ENCODE assay signal across 34 cellular contexts in genomic region chr6:28312939-28313338, GRCh38. TPM values are rescaled to one million over a fixed set of nuclear protein-coding genes. Genes with fewer than 3 reads are reported as not detected.
"Had no signal": no experiment of that assay in that cellular context is flagged by ENCODE, and none has a peak within 500 bp of the region (broad histone marks: within the 10 kb centered on the region; RNA-seq: fewer than 3 reads in every experiment).

No MANE protein-coding gene starts in this region.

- H3K27ac Mint-ChIP-seq: activated CD4-positive, alpha-beta T cell treated with anti-CD3 and anti-CD28 coated beads, Interleukin-2, amount 10 ng/mL, durations not matched to agents 7 days and 5 days; activated CD8-positive, alpha-beta T cell treated with anti-CD3 and anti-CD28 coated beads for 36 hours; activated naive CD8-positive, alpha-beta T cell; activated T-helper 17 cell treated with anti-CD3 and anti-CD28 coated beads, Interleukin-2, amount 50 U/mL, for 72 hours; dendritic cell treated with granulocyte-macrophage colony-stimulating factor and Interleukin-4, amounts not matched to agents 40 ng/mL and 50 ng/mL, for 4 days; T-helper 17 cell; T-helper 2 cell treated with Interferon-gamma antibody and Interleukin-4, amounts not matched to agents 5 μg/mL and 100 μg/mL, for 36 hours had no signal

- H3K36me3 ChIP-seq: brain microvascular endothelial cell, gastrocnemius medialis, WERI-Rb-1 had no signal

- H3K27ac ChIP-seq: brain microvascular endothelial cell, coronary artery, dorsolateral prefrontal cortex, esophagus muscularis mucosa, foreskin keratinocyte, gastrocnemius medialis, heart left ventricle, WERI-Rb-1 had no signal

- H3K9me3 Mint-ChIP-seq: activated CD4-positive, alpha-beta T cell treated with anti-CD3 and anti-CD28 coated beads, Interleukin-2, amount 10 ng/mL, durations not matched to agents 7 days and 5 days; activated CD8-positive, alpha-beta T cell treated with anti-CD3 and anti-CD28 coated beads for 36 hours; activated T-cell treated with anti-CD3 and anti-CD28 coated beads, Interleukin-2, amount 50 U/mL, for 4 hours; activated T-helper 17 cell treated with anti-CD3 and anti-CD28 coated beads, Interleukin-2, amount 50 U/mL, for 72 hours; central memory CD8-positive, alpha-beta T cell had no signal

- ATAC-seq: activated CD8-positive, alpha-beta T cell treated with anti-CD3 and anti-CD28 coated beads for 36 hours; activated T-cell treated with anti-CD3 and anti-CD28 coated beads, Interleukin-2, amount 50 U/mL, for 4 hours; activated T-helper 17 cell treated with anti-CD3 and anti-CD28 coated beads, Interleukin-2, amount 50 U/mL, for 72 hours; foreskin keratinocyte; gastrocnemius medialis; heart left ventricle; T-helper 17 cell had no signal

- H3K4me3 ChIP-seq: coronary artery, dorsolateral prefrontal cortex, esophagus muscularis mucosa, gastrocnemius medialis, heart left ventricle had no signal

- H3K27me3 Mint-ChIP-seq: dendritic cell treated with granulocyte-macrophage colony-stimulating factor and Interleukin-4, amounts not matched to agents 40 ng/mL and 50 ng/mL, for 4 days had no signal

- H3K4me1 Mint-ChIP-seq: activated CD4-positive, alpha-beta T cell treated with anti-CD3 and anti-CD28 coated beads, Interleukin-2, amount 10 ng/mL, durations not matched to agents 7 days and 5 days; activated T-helper 17 cell treated with anti-CD3 and anti-CD28 coated beads, Interleukin-2, amount 50 U/mL, for 72 hours; central memory CD8-positive, alpha-beta T cell; T-helper 17 cell had no signal

- DNase-seq: activated CD4-positive, alpha-beta T cell treated with anti-CD3 and anti-CD28 coated beads for 4 hours; activated CD4-positive, alpha-beta T cell treated with anti-CD3 and anti-CD28 coated beads, Interleukin-2, amount 10 ng/mL, durations not matched to agents 7 days and 5 days; activated CD4-positive, alpha-beta T cell treated with anti-CD3 and anti-CD28 coated beads, Interleukin-2, amount 50 U/mL, for 4 hours; activated CD4-positive, CD25-positive, alpha-beta regulatory T cell; activated CD4-positive, CD25-positive, alpha-beta regulatory T cell treated with anti-CD3 and anti-CD28 coated beads, Interleukin-2, amount 50 U/mL, for 72 hours; activated CD8-positive, alpha-beta memory T cell treated with anti-CD3 and anti-CD28 coated beads for 24 hours; activated CD8-positive, alpha-beta T cell treated with anti-CD3 and anti-CD28 coated beads for 36 hours; activated effector memory CD4-positive, alpha-beta T cell treated with Interleukin-2 at 50 U/mL for 16 hours; activated gamma-delta T cell treated with Interleukin-2 at 50 U/mL for 16 hours; activated naive CD4-positive, alpha-beta T cell treated with anti-CD3 and anti-CD28 coated beads, Interleukin-2, amount 50 U/mL, for 16 hours; activated naive CD4-positive, alpha-beta T cell treated with Interleukin-2 at 50 U/mL for 16 hours; activated T-cell treated with anti-CD3 and anti-CD28 coated beads, Interleukin-2, amount 50 U/mL, for 4 hours; amniotic stem cell; anterior cingulate cortex; brain microvascular endothelial cell; dorsolateral prefrontal cortex; effector memory CD4-positive, alpha-beta T cell; erythroblast; foreskin keratinocyte; gastrocnemius medialis; glutamatergic neuron; heart left ventricle; T-helper 1 cell; T-helper 17 cell; T1000; WERI-Rb-1 had no signal

- H3K27me3 ChIP-seq: brain microvascular endothelial cell, dorsolateral prefrontal cortex, esophagus muscularis mucosa, foreskin keratinocyte, gastrocnemius medialis, heart left ventricle had no signal

- H3K9me3 ChIP-seq: gastrocnemius medialis had no signal

- H3K4me1 ChIP-seq: esophagus muscularis mucosa, foreskin keratinocyte, gastrocnemius medialis, heart left ventricle had no signal

- H3K4me3 Mint-ChIP-seq: activated CD4-positive, alpha-beta T cell treated with anti-CD3 and anti-CD28 coated beads, Interleukin-2, amount 10 ng/mL, durations not matched to agents 7 days and 5 days; activated CD8-positive, alpha-beta T cell treated with anti-CD3 and anti-CD28 coated beads for 36 hours; activated naive CD8-positive, alpha-beta T cell; activated T-cell treated with anti-CD3 and anti-CD28 coated beads, Interleukin-2, amount 50 U/mL, for 4 hours; activated T-helper 17 cell treated with anti-CD3 and anti-CD28 coated beads, Interleukin-2, amount 50 U/mL, for 72 hours; central memory CD8-positive, alpha-beta T cell; dendritic cell treated with granulocyte-macrophage colony-stimulating factor and Interleukin-4, amounts not matched to agents 40 ng/mL and 50 ng/mL, for 4 days; T-helper 17 cell; T-helper 2 cell treated with Interferon-gamma antibody and Interleukin-4, amounts not matched to agents 5 μg/mL and 100 μg/mL, for 36 hours had no signal

RNA-seq across cellular contexts. Expression of gene NKAPL, which starts 53.8 kb away (rescaled TPM):
- total RNA-seq: activated CD8-positive, alpha-beta T cell treated with anti-CD3 and anti-CD28 coated beads for 36 hours; astrocyte; T-helper 17 cell had no signal
